ENCODE assay signal across 2 cellular contexts in the genomic region with DNA sequence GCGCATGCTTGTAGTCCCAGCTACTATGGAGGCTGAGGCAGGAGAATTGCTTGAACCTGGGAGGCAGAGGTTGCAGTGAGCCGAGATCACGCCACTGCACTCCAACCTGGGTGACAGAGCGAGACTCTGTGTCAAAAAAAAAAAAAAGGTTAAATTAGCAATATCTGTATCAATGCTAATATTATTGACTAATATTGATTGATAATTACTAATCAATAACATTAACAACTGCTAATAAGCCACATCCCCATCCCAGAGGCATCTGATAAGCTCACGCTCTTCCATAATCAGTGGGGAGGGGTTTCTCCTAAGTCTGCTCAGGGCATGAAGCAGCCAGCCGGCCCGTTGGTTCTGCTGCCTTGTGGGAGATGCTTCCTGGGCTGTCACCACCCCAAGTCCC. TPM values are rescaled to one million over a fixed set of nuclear protein-coding genes. Genes with fewer than 3 reads are reported as not detected.
"Had no signal": no experiment of that assay in that cellular context is flagged by ENCODE, and none has a peak within 500 bp of the region (broad histone marks: within the 10 kb centered on the region; RNA-seq: fewer than 3 reads in every experiment).

No MANE protein-coding gene starts in this region.

RNA-seq across cellular contexts. Expression of gene MYH14, which starts 24.7 kb away (rescaled TPM):
- total RNA-seq: OCI-LY7, SJSA1 had no signal
